In genomic region chr11:14045417-14045816, GRCh38 we compare ENCODE assay signal across 31 cellular contexts.
"Had no signal": no experiment of that assay in that cellular context is flagged by ENCODE, and none has a peak within 500 bp of the region (broad histone marks: within the 10 kb centered on the region; RNA-seq: fewer than 3 reads in every experiment).

No MANE protein-coding gene starts in this region.

- H3K27me3 Mint-ChIP-seq: activated CD8-positive, alpha-beta T cell treated with anti-CD3 and anti-CD28 coated beads for 36 hours had no signal

- H3K36me3 ChIP-seq: colonic mucosa, esophagus squamous epithelium had no signal

- H3K27ac Mint-ChIP-seq: activated B cell treated with CpG ODN at 0.5 μM for 24 hours; activated CD8-positive, alpha-beta T cell treated with anti-CD3 and anti-CD28 coated beads for 36 hours; activated naive CD8-positive, alpha-beta T cell; activated T-helper 17 cell treated with anti-CD3 and anti-CD28 coated beads, Interleukin-2, amount 50 U/mL, for 72 hours; T-helper 17 cell; T-helper 2 cell treated with Interferon-gamma antibody and Interleukin-4, amounts not matched to agents 5 μg/mL and 100 μg/mL, for 36 hours had no signal

- H3K9me3 ChIP-seq: body of pancreas, colonic mucosa, esophagus squamous epithelium had no signal

- H3K9me3 Mint-ChIP-seq: activated B cell treated with CpG ODN at 0.5 μM for 24 hours; activated CD8-positive, alpha-beta T cell treated with anti-CD3 and anti-CD28 coated beads for 36 hours; activated T-cell treated with anti-CD3 and anti-CD28 coated beads, Interleukin-2, amount 50 U/mL, for 4 hours; activated T-helper 17 cell treated with anti-CD3 and anti-CD28 coated beads, Interleukin-2, amount 50 U/mL, for 72 hours; T-helper 2 cell treated with Interferon-gamma antibody and Interleukin-4, amounts not matched to agents 5 μg/mL and 100 μg/mL, for 36 hours had no signal

- H3K4me1 Mint-ChIP-seq: activated B cell treated with CpG ODN at 0.5 μM for 24 hours; activated T-helper 17 cell treated with anti-CD3 and anti-CD28 coated beads, Interleukin-2, amount 50 U/mL, for 72 hours; T-helper 17 cell had no signal

- H3K4me3 ChIP-seq: body of pancreas, colonic mucosa, esophagus squamous epithelium had no signal

- H3K4me3 Mint-ChIP-seq: activated B cell treated with CpG ODN at 0.5 μM for 24 hours; activated CD8-positive, alpha-beta T cell treated with anti-CD3 and anti-CD28 coated beads for 36 hours; activated naive CD8-positive, alpha-beta T cell; activated T-cell treated with anti-CD3 and anti-CD28 coated beads, Interleukin-2, amount 50 U/mL, for 4 hours; activated T-helper 17 cell treated with anti-CD3 and anti-CD28 coated beads, Interleukin-2, amount 50 U/mL, for 72 hours; T-helper 17 cell; T-helper 2 cell treated with Interferon-gamma antibody and Interleukin-4, amounts not matched to agents 5 μg/mL and 100 μg/mL, for 36 hours had no signal

- DNase-seq: activated B cell treated with CpG ODN at 0.5 μM for 24 hours; activated CD4-positive, alpha-beta T cell treated with anti-CD3 and anti-CD28 coated beads for 48 hours; activated CD4-positive, alpha-beta T cell treated with anti-CD3 and anti-CD28 coated beads, Interleukin-2, amount 50 U/mL, for 1 hour; activated CD4-positive, alpha-beta T cell treated with anti-CD3 and anti-CD28 coated beads, Interleukin-2, amount 50 U/mL, for 48 hours; activated CD8-positive, alpha-beta memory T cell treated with anti-CD3 and anti-CD28 coated beads for 24 hours; activated CD8-positive, alpha-beta T cell treated with anti-CD3 and anti-CD28 coated beads for 36 hours; activated effector memory CD4-positive, alpha-beta T cell treated with Interleukin-2 at 50 U/mL for 16 hours; activated gamma-delta T cell treated with Interleukin-2 at 50 U/mL for 16 hours; activated naive CD4-positive, alpha-beta T cell treated with anti-CD3 and anti-CD28 coated beads, Interleukin-2, amount 50 U/mL, for 16 hours; activated naive CD4-positive, alpha-beta T cell treated with Interleukin-2 at 50 U/mL for 16 hours; activated T-cell treated with anti-CD3 and anti-CD28 coated beads, Interleukin-2, amount 50 U/mL, for 4 hours; amygdala; aorta; body of pancreas; caudate nucleus; colonic mucosa; effector CD8-positive, alpha-beta T cell; esophagus squamous epithelium; foreskin melanocyte; head of caudate nucleus; T-helper 1 cell; T-helper 17 cell; T1000 had no signal

- ATAC-seq: activated CD4-positive, CD25-positive, alpha-beta regulatory T cell treated with anti-CD3 and anti-CD28 coated beads, Interleukin-2, amount 50 U/mL, for 24 hours; activated CD8-positive, alpha-beta T cell treated with anti-CD3 and anti-CD28 coated beads for 36 hours; activated T-cell treated with anti-CD3 and anti-CD28 coated beads, Interleukin-2, amount 50 U/mL, for 4 hours; activated T-helper 17 cell treated with anti-CD3 and anti-CD28 coated beads, Interleukin-2, amount 50 U/mL, for 72 hours; body of pancreas; T-helper 17 cell had no signal

- H3K4me1 ChIP-seq: body of pancreas, colonic mucosa had no signal

- FAIRE-seq: endometrium, endothelial cell of umbilical vein had no signal

- H3K27ac ChIP-seq: body of pancreas, colonic mucosa, epithelial cell of prostate, esophagus squamous epithelium, VCaP had no signal
